9 cellular contexts compared by ENCODE assay signal in the genomic region with DNA sequence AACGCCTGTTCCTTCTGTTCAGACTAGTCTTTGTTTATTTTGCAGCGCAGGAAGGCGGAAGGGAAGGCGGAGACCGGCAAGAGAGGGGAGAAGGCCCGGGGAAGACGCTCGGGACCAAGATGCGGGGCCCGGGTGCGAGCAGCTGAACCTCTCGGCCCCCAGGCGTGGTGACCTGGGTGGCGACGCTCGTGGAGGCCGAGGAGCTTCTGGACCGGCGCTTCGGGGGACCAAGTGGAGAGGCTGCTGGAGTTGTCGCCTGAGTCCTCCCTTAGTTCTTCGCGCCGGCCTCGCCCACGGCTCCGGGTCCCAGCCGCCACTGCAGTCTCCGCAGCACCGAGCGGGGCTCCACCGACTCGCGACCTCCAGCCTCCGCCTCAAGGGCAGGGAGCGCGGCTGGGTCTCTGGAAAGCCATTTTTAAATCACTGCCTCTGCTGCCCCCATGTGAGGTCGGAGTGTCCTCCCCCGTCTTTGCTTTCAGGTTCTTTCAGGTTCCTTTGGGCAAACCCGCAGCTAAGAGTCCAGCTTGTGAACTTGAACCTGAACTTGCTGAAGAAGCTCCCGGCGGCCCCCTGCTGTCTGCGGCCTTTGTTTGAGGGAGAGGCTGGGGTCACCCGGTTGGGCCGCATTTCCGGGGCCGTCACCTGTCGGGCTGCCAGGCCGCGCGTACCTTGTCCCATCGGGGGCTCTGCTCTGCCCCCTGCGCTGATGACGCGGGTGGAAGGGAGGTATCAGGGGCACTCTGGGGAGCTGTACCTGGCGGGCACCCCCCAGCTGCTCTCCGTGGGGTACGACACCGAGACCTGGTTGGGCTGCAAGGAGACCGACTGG.
DNase-seq lines count a peak whose midpoint lies in the region; ATAC-seq, FAIRE-seq and TF ChIP-seq lines count a peak whose summit lies in the region.
"Had no signal": no experiment of that assay in that cellular context is flagged by ENCODE, and none has a peak within 500 bp of the region (broad histone marks: within the 10 kb centered on the region; RNA-seq: fewer than 3 reads in every experiment).

No MANE protein-coding gene starts in this region.

- no peak for TF ChIP-seq RAD21 in H1 (IDR thresholded peaks at IDR 0.05 in 1 of 2, conservative IDR thresholded peaks at IDR 0.05 in 1 of 2; ENCODE audit: low read depth in 2 of 2, low read length in 2 of 2)

- no peaks in the 10 kb centered on the region for H3K23me2 ChIP-seq in H1 (ENCODE audit: low read depth, low read length)

- no peak for FAIRE-seq in H1 (lab: Jason Lieb, UNC)
- FAIRE-seq: colon had no signal

- H3K56ac ChIP-seq in H1 (replicated peaks; ENCODE audit: insufficient read length, low read depth, low read length), result no peak overlapping the region

- no peaks in the 10 kb centered on the region for H3K36me3 Mint-ChIP-seq in naive thymus-derived CD8-positive, alpha-beta T cell

- H2BK15ac ChIP-seq in H1 (ENCODE audit: low read length), result no peak overlapping the region

- H3K4me1 ChIP-seq in H1 (replicated peaks in 1 of 4; ENCODE audit: control insufficient read depth in 3 of 4, insufficient read depth in 4 of 4, low read length in 3 of 4) (no peaks in the 10 kb centered on the region), vagina (peaks cover 17% of the 10 kb centered on the region), BE2C (no peaks in the 10 kb centered on the region)

- no peak for TF ChIP-seq EP300 in H1 (IDR thresholded peaks at IDR 0.05; ENCODE audit: borderline replicate concordance in 1 of 2, low read depth in 2 of 2, low read length in 2 of 2)

- no peak for DNase-seq in BJ (ENCODE audit: low read depth)
- peak; percentile 12 to 25 for DNase-seq in activated CD4-positive, alpha-beta T cell treated with anti-CD3 and anti-CD28 coated beads for 4 hours
- no peak for DNase-seq in H1 (ENCODE audit: low read depth in 1 of 2, low spot score in 2 of 2)
- DNase-seq in naive thymus-derived CD8-positive, alpha-beta T cell, result peak; percentile 15 to 65 (median 35)
- DNase-seq in vagina (ENCODE audit: extremely low spot score in 2 of 2), result no peak
- DNase-seq in BE2C, result no peak
- no peak for DNase-seq in NCI-H1694 treated with DMSO at 0.1 percent for 48 hours (lab: John Stamatoyannopoulos, UW)

- peak overlapping the region; percentile 14; the same call in 1 of the 2 replicates for H4K8ac ChIP-seq in H1 (ENCODE audit: extremely low read depth, insufficient read depth, low read length)

- intact Hi-C loops in vagina (cut with DNase I), result no loop called here

- no peak overlapping the region for H3K14ac ChIP-seq in H1 (ENCODE audit: insufficient read length)

- H4K20me1 ChIP-seq in H1 (replicated peaks in 1 of 2; ENCODE audit: control insufficient read depth in 1 of 2, insufficient read depth in 2 of 2, low read length in 2 of 2), result no peaks in the 10 kb centered on the region

- no peak overlapping the region for H2BK5ac ChIP-seq in H1 (ENCODE audit: low read depth, low read length)

- no peaks in the 10 kb centered on the region for H3K27me3 ChIP-seq in BJ (ENCODE audit: control insufficient read depth, insufficient read depth, low read length)
- H3K27me3 ChIP-seq in H1 (replicated peaks in 1 of 4; ENCODE audit: control insufficient read depth in 3 of 4, extremely low read depth in 1 of 4, insufficient read depth in 3 of 4, low read length in 3 of 4), result no peaks in the 10 kb centered on the region
- no peaks in the 10 kb centered on the region for H3K27me3 ChIP-seq in vagina
- no peaks in the 10 kb centered on the region for H3K27me3 ChIP-seq in BE2C

- H3K27ac ChIP-seq in H1 (ENCODE audit: low read depth, low read length) (no peak overlapping the region), vagina (peak overlapping the region; percentile 37)

- no peaks in the 10 kb centered on the region for H3K79me1 ChIP-seq in H1 (ENCODE audit: low read depth, low read length)

- no peak overlapping the region for H2AK5ac ChIP-seq in H1 (ENCODE audit: low read depth, low read length)

- no peak overlapping the region for H2AFZ ChIP-seq in H1 (ENCODE audit: low read length)

- H3K4me1 Mint-ChIP-seq in naive thymus-derived CD8-positive, alpha-beta T cell, result peaks cover 7 to 29% (median 19%) of the 10 kb centered on the region in 4 donors

- WGBS in H1 (ENCODE audit: extremely low coverage in 1 of 2, insufficient coverage in 1 of 2, insufficient read length in 1 of 2, insufficient replicate concordance in 2 of 2, low coverage in 1 of 2, low lambda C conversion rate in 2 of 2, missing lambda C conversion rate in 1 of 2), 2 experiments, result 90% methylated on average over 47 of the region's 60 CpGs; no CpG with 5 or more reads in 1 of the 2 experiments

- ATAC-seq in GM21576 (IDR thresholded peaks at IDR 0.05; ENCODE audit: unreplicated experiment), result peak; percentile 46
- peak; percentile 75 to 76 for ATAC-seq in naive thymus-derived CD8-positive, alpha-beta T cell

- peak overlapping the region; percentile 83 to 92 (median 90) for H3K4me3 Mint-ChIP-seq in naive thymus-derived CD8-positive, alpha-beta T cell

- H4K91ac ChIP-seq in H1 (replicated peaks; ENCODE audit: insufficient read length, low read length), result no peak overlapping the region

- H2BK20ac ChIP-seq in H1 (ENCODE audit: low read length), result no peak overlapping the region

- TF ChIP-seq POLR2A in H1 (IDR thresholded peaks at IDR 0.05; ENCODE audit: control extremely low read depth in 1 of 2, low read depth in 2 of 2, low read length in 2 of 2) (no peak), vagina (IDR thresholded peaks at IDR 0.05) (no peak)

- no peak overlapping the region for H2BK120ac ChIP-seq in H1 (replicated peaks; ENCODE audit: low read depth, low read length)

- no peak overlapping the region for H2BK12ac ChIP-seq in H1 (ENCODE audit: low read depth, low read length)

- no peaks in the 10 kb centered on the region for H3K79me2 ChIP-seq in H1 (ENCODE audit: control insufficient read depth in 1 of 2, insufficient read depth in 2 of 2, low read length in 2 of 2)

- H3K27ac Mint-ChIP-seq in naive thymus-derived CD8-positive, alpha-beta T cell, result peak overlapping the region; percentile 6 to 93 (median 83)

- no peak overlapping the region for H3K4ac ChIP-seq in H1 (replicated peaks; ENCODE audit: insufficient read length, low read depth, low read length)

- peaks cover 0 to 3% of the 10 kb centered on the region in 2 experiments; a peak in 1 of 4 replicates for H3K9me3 ChIP-seq in H1 (ENCODE audit: insufficient read depth in 2 of 2, low read depth in 1 of 2, low read length in 1 of 2)
- peaks cover 5% of the 10 kb centered on the region for H3K9me3 ChIP-seq in vagina
- H3K9me3 ChIP-seq in BE2C, result no peaks in the 10 kb centered on the region

- H3K23ac ChIP-seq in H1 (ENCODE audit: insufficient read length), result no peak overlapping the region

- no peak for TF ChIP-seq CTCF in BJ (IDR thresholded peaks at IDR 0.05; ENCODE audit: insufficient read depth, low read depth, low read length)
- TF ChIP-seq CTCF in H1 (IDR thresholded peaks at IDR 0.05; ENCODE audit: control extremely low read depth in 1 of 3, insufficient read depth in 1 of 3, low read depth in 1 of 3, low read length in 3 of 3), result no peak
- TF ChIP-seq CTCF in vagina (IDR thresholded peaks at IDR 0.05), result no peak
- no peak for TF ChIP-seq CTCF in BE2C (IDR thresholded peaks at IDR 0.05; ENCODE audit: low read depth, low read length)

- H3K4me3 ChIP-seq in BJ (ENCODE audit: low read depth, low read length) (peak overlapping the region; percentile 39), H1 (ENCODE audit: extremely low read depth in 1 of 4, insufficient read depth in 2 of 4, low read depth in 3 of 4, low read length in 4 of 4) (peak overlapping the region in 1 of 4 experiments; percentile 14; a peak in 1 of 8 replicates), vagina (peak overlapping the region; percentile 56 to 63), BE2C (ENCODE audit: low read depth, low read length) (no peak overlapping the region)

- H3K9ac ChIP-seq in H1 (replicated peaks in 1 of 4; ENCODE audit: extremely low read depth in 1 of 4, low read depth in 3 of 4, low read length in 3 of 4), result no peak overlapping the region

- H3K9me3 Mint-ChIP-seq in naive thymus-derived CD8-positive, alpha-beta T cell, result peaks cover 0 to 4% (median 0%) of the 10 kb centered on the region in 9 donors

- H3K18ac ChIP-seq in H1 (ENCODE audit: extremely low read depth, low read length), result no peak overlapping the region

- POLR2A ChIA-PET in BJ (lab: Charles Lee) (no interaction called here), H1 (lab: Charles Lee; ENCODE audit: partially characterized antibody) (no interaction called here)
- POLR2A ChIA-PET in naive thymus-derived CD8-positive, alpha-beta T cell (lab: Charles Lee), result no interaction called here

- CTCF ChIA-PET in BJ (lab: Yijun Ruan, JAX) (no interaction called here), H1 (lab: Charles Lee; ENCODE audit: partially characterized antibody) (no interaction called here)

- peak overlapping the region in 1 of 2 experiments; percentile 54; a peak in 1 of 4 replicates for H3K4me2 ChIP-seq in H1 (ENCODE audit: insufficient read depth in 1 of 2, low read depth in 2 of 2, low read length in 2 of 2)

- H3K27me3 Mint-ChIP-seq in naive thymus-derived CD8-positive, alpha-beta T cell, result peaks cover 0 to 4% (median 0%) of the 10 kb centered on the region in 5 donors

- no peak overlapping the region for H4K5ac ChIP-seq in H1 (ENCODE audit: insufficient read length, low read depth, low read length)

- H3K36me3 ChIP-seq in BJ (ENCODE audit: control insufficient read depth, insufficient read depth, low read length) (no peaks in the 10 kb centered on the region), H1 (ENCODE audit: control insufficient read depth in 2 of 4, insufficient read depth in 4 of 4, low read length in 3 of 4) (no peaks in the 10 kb centered on the region), vagina (no peaks in the 10 kb centered on the region), BE2C (no peaks in the 10 kb centered on the region)

TF ChIP-seq in H1, 55 proteins besides CTCF, POLR2A, EP300 and RAD21 (continues in another document):
- TF ChIP-seq NRF1 (IDR thresholded peaks at IDR 0.05; ENCODE audit: low read depth, low read length) (no peak), NANOG (IDR thresholded peaks at IDR 0.05; ENCODE audit: insufficient read depth, low read depth, low read length, poor library complexity, severe bottlenecking) (no peak), TBP (IDR thresholded peaks at IDR 0.05; ENCODE audit: low read depth, low read length) (no peak), GABPA (IDR thresholded peaks at IDR 0.05; ENCODE audit: borderline replicate concordance, insufficient read depth, low read length) (no peak), KDM1A (IDR thresholded peaks at IDR 0.05; ENCODE audit: borderline replicate concordance, low read length) (no peak), TCF12 (IDR thresholded peaks at IDR 0.05; ENCODE audit: low read depth, low read length) (no peak), SAP30 (IDR thresholded peaks at IDR 0.05; ENCODE audit: insufficient read depth, insufficient replicate concordance, low read length) (no peak), JUND (IDR thresholded peaks at IDR 0.05; ENCODE audit: low read length) (no peak)
- TF ChIP-seq, protein P1, sequence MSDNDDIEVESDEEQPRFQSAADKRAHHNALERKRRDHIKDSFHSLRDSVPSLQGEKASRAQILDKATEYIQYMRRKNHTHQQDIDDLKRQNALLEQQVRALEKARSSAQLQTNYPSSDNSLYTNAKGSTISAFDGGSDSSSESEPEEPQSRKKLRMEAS (IDR thresholded peaks at IDR 0.05), result no peak

Comparison
In these comparisons a context has a peak if more than half of its experiments do, and no peak if none do; other contexts are left out.
1. DNase-seq: peak in activated CD4-positive, alpha-beta T cell treated with anti-CD3 and anti-CD28 coated beads for 4 hours (2 of 2) and naive thymus-derived CD8-positive, alpha-beta T cell (10 of 10); none in BJ (single experiment), H1 (0 of 2), vagina (0 of 2), BE2C (single experiment) and NCI-H1694 treated with DMSO at 0.1 percent for 48 hours (single experiment).